In the genomic region with DNA sequence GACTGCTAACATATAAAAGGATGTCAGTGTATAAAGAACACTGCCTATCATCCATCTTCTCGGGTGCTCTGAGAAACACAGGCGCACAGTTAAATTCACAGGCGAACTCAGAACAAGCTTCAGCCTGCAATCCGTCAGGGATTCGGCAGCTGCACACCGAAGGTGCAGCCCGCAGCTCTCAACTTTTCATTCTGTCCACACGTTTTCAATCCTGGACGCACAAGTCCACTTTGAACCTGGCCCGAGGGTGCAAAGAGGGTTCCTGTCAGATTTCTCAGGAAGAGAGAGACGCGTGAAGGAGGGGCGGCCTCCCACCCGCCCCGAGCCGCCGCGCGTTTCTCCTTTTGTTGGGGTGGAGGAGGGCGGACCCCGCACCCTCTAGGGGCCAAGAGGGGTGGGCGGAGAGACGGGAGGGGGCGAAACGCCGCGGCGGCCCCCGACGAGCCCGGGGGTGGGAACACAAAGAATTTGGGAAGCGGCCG, we compare ENCODE assay signal across 8 cellular contexts. TPM values are rescaled to one million over a fixed set of nuclear protein-coding genes. Genes with fewer than 3 reads are reported as not detected.
A peak's percentile ranks its signal among the peaks of the same experiment; 100 is the strongest.
DNase-seq lines count a peak whose midpoint lies in the region; ATAC-seq and TF ChIP-seq lines count a peak whose summit lies in the region.

No MANE protein-coding gene starts in this region.

- peaks cover 30% of the 10 kb centered on the region; the same call in 1 of the 2 replicates for H4K20me1 ChIP-seq in BLaER1

- H3K27me3 ChIP-seq in BLaER1: no peaks in the 10 kb centered on the region

- peaks cover 26% of the 10 kb centered on the region for H3K4me1 Mint-ChIP-seq in activated naive CD4-positive, alpha-beta T cell treated with anti-CD3 and anti-CD28 coated beads for 36 hours (ENCODE audit: low read depth)
- peaks cover 20% of the 10 kb centered on the region for H3K4me1 Mint-ChIP-seq in glutamatergic neuron (ENCODE audit: low read depth, unreplicated experiment)

- ATAC-seq in GM19035 (IDR thresholded peaks at IDR 0.05; ENCODE audit: unreplicated experiment) (peak; percentile 42), HG03135 (IDR thresholded peaks at IDR 0.05; ENCODE audit: unreplicated experiment) (peak; percentile 42)

- H3K27ac Mint-ChIP-seq in activated naive CD4-positive, alpha-beta T cell treated with anti-CD3 and anti-CD28 coated beads for 36 hours: peak overlapping the region; percentile 25
- H3K27ac Mint-ChIP-seq in glutamatergic neuron (ENCODE audit: unreplicated experiment): peak overlapping the region; percentile 99

- CTCF ChIA-PET in activated naive CD4-positive, alpha-beta T cell treated with anti-CD3 and anti-CD28 coated beads for 36 hours (lab: Charles Lee): no interaction called here

- DNase-seq in NOMO-1 (lab: John Stamatoyannopoulos, UW; ENCODE audit: unreplicated experiment in 2 of 2) (peak; percentile 34 to 46), glutamatergic neuron (peak; percentile 72), occipital lobe (lab: John Stamatoyannopoulos, UW) (peak; percentile 62), SKM-1 treated with dmso at 0.1 percent for 144 hours (lab: John Stamatoyannopoulos, UW; ENCODE audit: unreplicated experiment) (no peak)
- peak; percentile 18 for DNase-seq in activated naive CD4-positive, alpha-beta T cell treated with anti-CD3 and anti-CD28 coated beads for 36 hours

- peaks cover 38% of the 10 kb centered on the region for H3K4me1 ChIP-seq in BLaER1

- H3K9me3 ChIP-seq in BLaER1: no peaks in the 10 kb centered on the region

- peak overlapping the region; percentile 93 for H3K9ac ChIP-seq in BLaER1

- peaks cover 5% of the 10 kb centered on the region for H3K36me3 ChIP-seq in BLaER1

- no peaks in the 10 kb centered on the region for H3K9me3 Mint-ChIP-seq in activated naive CD4-positive, alpha-beta T cell treated with anti-CD3 and anti-CD28 coated beads for 36 hours
- peaks cover 9% of the 10 kb centered on the region for H3K9me3 Mint-ChIP-seq in glutamatergic neuron (ENCODE audit: unreplicated experiment)

- intact Hi-C loops in activated naive CD4-positive, alpha-beta T cell treated with anti-CD3 and anti-CD28 coated beads for 36 hours (cut with micrococcal nuclease): loop anchor here (5.0 kb wide), 1 partner anchor 1610 kb away; no protein-coding TSS in a partner anchor

- no peak for TF ChIP-seq CTCF in glutamatergic neuron (IDR thresholded peaks at IDR 0.05; ENCODE audit: partially characterized antibody, unreplicated experiment)

- peaks cover 2% of the 10 kb centered on the region for H3K36me3 Mint-ChIP-seq in activated naive CD4-positive, alpha-beta T cell treated with anti-CD3 and anti-CD28 coated beads for 36 hours (ENCODE audit: low read depth)
- H3K36me3 Mint-ChIP-seq in glutamatergic neuron (ENCODE audit: unreplicated experiment): no peaks in the 10 kb centered on the region

- H3K4me2 ChIP-seq in BLaER1: peak overlapping the region; percentile 84

- peak overlapping the region; percentile 84 for H3K4me3 Mint-ChIP-seq in activated naive CD4-positive, alpha-beta T cell treated with anti-CD3 and anti-CD28 coated beads for 36 hours
- H3K4me3 Mint-ChIP-seq in glutamatergic neuron (ENCODE audit: unreplicated experiment): peak overlapping the region; percentile 98

- no peaks in the 10 kb centered on the region for H3K27me3 Mint-ChIP-seq in activated naive CD4-positive, alpha-beta T cell treated with anti-CD3 and anti-CD28 coated beads for 36 hours (ENCODE audit: low read depth)
- peaks cover 8% of the 10 kb centered on the region for H3K27me3 Mint-ChIP-seq in glutamatergic neuron (ENCODE audit: unreplicated experiment)

- peak overlapping the region; percentile 92 for H3K27ac ChIP-seq in BLaER1

- H3K4me3 ChIP-seq in BLaER1: peak overlapping the region; percentile 94

RNA-seq across cellular contexts. Expression of a gene that starts 0.7 kb away (rescaled TPM):
- total RNA-seq in activated naive CD4-positive, alpha-beta T cell treated with anti-CD3 and anti-CD28 coated beads for 36 hours: 1 to 10 TPM; 7.7 to 10.0 TPM
- total RNA-seq in glutamatergic neuron (ENCODE audit: unreplicated experiment): 70.8 TPM
- 224 TPM for total RNA-seq in occipital lobe
